8 cellular contexts compared by ENCODE assay signal in genomic region chr14:104677506-104678332, GRCh38. TPM values are rescaled to one million over a fixed set of nuclear protein-coding genes. Genes with fewer than 3 reads are reported as not detected.
DNase-seq lines count a peak whose midpoint lies in the region; ATAC-seq and TF ChIP-seq lines count a peak whose summit lies in the region.

No MANE protein-coding gene starts in this region.

- H3K27ac ChIP-seq in right lobe of liver: peak overlapping the region; percentile 50 to 81 (median 72)

- no peaks in the 10 kb centered on the region for H3K9me3 Mint-ChIP-seq in activated CD4-positive, alpha-beta T cell treated with anti-CD3 and anti-CD28 coated beads for 36 hours (ENCODE audit: low read depth)
- H3K9me3 Mint-ChIP-seq in dendritic cell treated with granulocyte-macrophage colony-stimulating factor and Interleukin-4, amounts not matched to agents 40 ng/mL and 50 ng/mL, for 4 days: no peaks in the 10 kb centered on the region

- intact Hi-C loops in activated CD4-positive, alpha-beta T cell treated with anti-CD3 and anti-CD28 coated beads for 36 hours (cut with DNase I, micrococcal nuclease): loop anchor here in 1 of 2 experiments (1.0 to 5.0 kb wide), 3 partner anchors 12 to 625 kb away; partner anchors contain the start of genes BRF1 and INF2
- intact Hi-C loops in dendritic cell treated with granulocyte-macrophage colony-stimulating factor and Interleukin-4, amounts not matched to agents 40 ng/mL and 50 ng/mL, for 4 days (cut with micrococcal nuclease): no loop called here
- intact Hi-C loops in right lobe of liver (cut with DNase I): no loop called here

- no peak for TF ChIP-seq CTCF in right lobe of liver (IDR thresholded peaks at IDR 0.05)

- peak overlapping the region; percentile 62 for H3K4me3 Mint-ChIP-seq in activated CD4-positive, alpha-beta T cell treated with anti-CD3 and anti-CD28 coated beads for 36 hours
- H3K4me3 Mint-ChIP-seq in dendritic cell treated with granulocyte-macrophage colony-stimulating factor and Interleukin-4, amounts not matched to agents 40 ng/mL and 50 ng/mL, for 4 days: peak overlapping the region; percentile 84

- POLR2A ChIA-PET in activated CD4-positive, alpha-beta T cell treated with anti-CD3 and anti-CD28 coated beads for 36 hours (lab: Charles Lee): interaction anchor here (0.6 to 1.3 kb wide), 4 partner anchors 10 to 766 kb away, joined by 3 to 8 read pairs (median 4); no protein-coding TSS in a partner anchor

- TF ChIP-seq POLR2A in right lobe of liver (IDR thresholded peaks at IDR 0.05): peak; percentile 36

- H3K36me3 ChIP-seq in HAP-1 (replicated peaks) (no peaks in the 10 kb centered on the region), right lobe of liver (no peaks in the 10 kb centered on the region)

- peak overlapping the region; percentile 79 for H3K27ac Mint-ChIP-seq in activated CD4-positive, alpha-beta T cell treated with anti-CD3 and anti-CD28 coated beads for 36 hours
- peak overlapping the region; percentile 97 for H3K27ac Mint-ChIP-seq in dendritic cell treated with granulocyte-macrophage colony-stimulating factor and Interleukin-4, amounts not matched to agents 40 ng/mL and 50 ng/mL, for 4 days

- DNase-seq in EH (ENCODE audit: low read depth) (peak; percentile 87), HAP-1 (ENCODE audit: low spot score in 2 of 2) (peak; percentile 50 to 84), NCI-H1694 (lab: John Stamatoyannopoulos, UW) (peak; percentile 75), right lobe of liver (peak; percentile 69 to 80 (median 80)), NCI-H2227 (lab: John Stamatoyannopoulos, UW; ENCODE audit: unreplicated experiment) (no peak)
- DNase-seq in activated CD4-positive, alpha-beta T cell treated with anti-CD3 and anti-CD28 coated beads for 36 hours: peak; percentile 88
- peak; percentile 83 for DNase-seq in stimulated activated CD4-positive, alpha-beta T cell treated with anti-CD3 and anti-CD28 coated beads, Interleukin-4, amount 100 ng/mL, for 24 hours

- 8% methylated on average over 18 of the region's 43 CpGs for WGBS in right lobe of liver (ENCODE audit: insufficient coverage, low coverage, low lambda C conversion rate, missing lambda C conversion rate)

- H3K27me3 Mint-ChIP-seq in activated CD4-positive, alpha-beta T cell treated with anti-CD3 and anti-CD28 coated beads for 36 hours: no peaks in the 10 kb centered on the region
- H3K27me3 Mint-ChIP-seq in dendritic cell treated with granulocyte-macrophage colony-stimulating factor and Interleukin-4, amounts not matched to agents 40 ng/mL and 50 ng/mL, for 4 days: peaks cover 13% of the 10 kb centered on the region

- in situ Hi-C loops in HAP-1 (cut with MboI; ENCODE audit: low sequenced_read_pairs): no loop called here

- H3K4me1 ChIP-seq in HAP-1: peaks cover 25% of the 10 kb centered on the region
- peaks cover 0 to 50% (median 28%) of the 10 kb centered on the region in 4 donors for H3K4me1 ChIP-seq in right lobe of liver

- ATAC-seq in activated CD4-positive, alpha-beta T cell treated with anti-CD3 and anti-CD28 coated beads for 36 hours: peak; percentile 81
- ATAC-seq in right lobe of liver: peak; percentile 39 to 73 (median 54)

- CTCF ChIA-PET in activated CD4-positive, alpha-beta T cell treated with anti-CD3 and anti-CD28 coated beads for 36 hours (lab: Charles Lee): interaction anchor here (0.5 to 1.1 kb wide), 4 partner anchors 11 to 803 kb away, joined by 3 to 5 read pairs (median 3); no protein-coding TSS in a partner anchor

- H3K9me3 ChIP-seq in HAP-1 (no peaks in the 10 kb centered on the region), right lobe of liver (no peaks in the 10 kb centered on the region)

- peaks cover 14% of the 10 kb centered on the region for H3K4me1 Mint-ChIP-seq in activated CD4-positive, alpha-beta T cell treated with anti-CD3 and anti-CD28 coated beads for 36 hours
- H3K4me1 Mint-ChIP-seq in dendritic cell treated with granulocyte-macrophage colony-stimulating factor and Interleukin-4, amounts not matched to agents 40 ng/mL and 50 ng/mL, for 4 days (ENCODE audit: low read depth): peaks cover 81% of the 10 kb centered on the region

- H3K27me3 ChIP-seq in HAP-1 (ENCODE audit: low read depth): no peaks in the 10 kb centered on the region
- H3K27me3 ChIP-seq in right lobe of liver: no peaks in the 10 kb centered on the region

- H3K4me3 ChIP-seq in HAP-1 (peak overlapping the region; percentile 32), right lobe of liver (peak overlapping the region; percentile 29 to 53 (median 46))

- H3K36me3 Mint-ChIP-seq in activated CD4-positive, alpha-beta T cell treated with anti-CD3 and anti-CD28 coated beads for 36 hours (ENCODE audit: low read depth): no peaks in the 10 kb centered on the region
- H3K36me3 Mint-ChIP-seq in dendritic cell treated with granulocyte-macrophage colony-stimulating factor and Interleukin-4, amounts not matched to agents 40 ng/mL and 50 ng/mL, for 4 days (ENCODE audit: low read depth): no peaks in the 10 kb centered on the region

RNA-seq across cellular contexts. Expression of gene INF2, which starts 11.7 kb away (rescaled TPM):
- total RNA-seq in activated CD4-positive, alpha-beta T cell treated with anti-CD3 and anti-CD28 coated beads for 36 hours: 10 to 100 TPM; 60.8 to 66.0 TPM
- 10 to 100 TPM; 47.5 to 98.2 (median 71.4) TPM for total RNA-seq in right lobe of liver

RNA-seq across cellular contexts. Expression of gene ADSS1, which starts 46.3 kb away (rescaled TPM):
- 1 to 10 TPM; 2.2 to 3.2 TPM for total RNA-seq in activated CD4-positive, alpha-beta T cell treated with anti-CD3 and anti-CD28 coated beads for 36 hours
- 10 to 100 TPM in 5 of 6 experiments, 1 to 10 TPM in 1; 8.1 to 50.5 (median 36.8) TPM for total RNA-seq in right lobe of liver
